ENCODE assay signal across 7 cellular contexts in genomic region chr14:99035268-99035667, GRCh38.
DNase-seq lines count a peak whose midpoint lies in the region; ATAC-seq and TF ChIP-seq lines count a peak whose summit lies in the region.

No MANE protein-coding gene starts in this region.

- H3K9me3 ChIP-seq in mammary epithelial cell (replicated peaks; ENCODE audit: insufficient read depth, low read length) (no peaks in the 10 kb centered on the region), left lung (no peaks in the 10 kb centered on the region), thoracic aorta (no peaks in the 10 kb centered on the region)

- BruUV-seq in mammary epithelial cell (replicated peaks; lab: Mats Ljungman, UMichigan), result no TSS peak

- no peak overlapping the region for H3K9ac ChIP-seq in mammary epithelial cell (ENCODE audit: insufficient read depth, low read length)

- dilution Hi-C loops in mammary epithelial cell (cut with HindIII; ENCODE audit: low sequenced_read_pairs), result no loop called here

- H3K4me3 ChIP-seq in mammary epithelial cell (replicated peaks in 1 of 3; ENCODE audit: insufficient read depth in 1 of 3, low read depth in 2 of 3, low read length in 3 of 3) (no peak overlapping the region), left lung (peak overlapping the region in 1 of 2 donors; percentile 34), thoracic aorta (peak overlapping the region; percentile 67)

- no peaks in the 10 kb centered on the region for H4K20me1 ChIP-seq in mammary epithelial cell (ENCODE audit: insufficient read depth, low read length)

- intact Hi-C loops in mammary epithelial cell (cut with micrococcal nuclease), result loop anchor here (5.0 kb wide), 1 partner anchor 83 kb away; no protein-coding TSS in a partner anchor
- intact Hi-C loops in left lung (cut with DNase I), result no loop called here

- H3K4me1 ChIP-seq in mammary epithelial cell (ENCODE audit: insufficient read depth, low read length), result peaks cover 19% of the 10 kb centered on the region
- H3K4me1 ChIP-seq in left lung, result peaks cover 5 to 27% of the 10 kb centered on the region in 2 donors
- H3K4me1 ChIP-seq in thoracic aorta (ENCODE audit: control insufficient read depth in 1 of 2, low read depth in 2 of 2), result peaks cover 15 to 36% of the 10 kb centered on the region in 2 donors

- WGBS in mammary epithelial cell (ENCODE audit: low coverage, missing lambda C conversion rate), result 80% methylated on average over 4 of the region's 4 CpGs

- no peaks in the 10 kb centered on the region for H3K79me2 ChIP-seq in mammary epithelial cell (ENCODE audit: insufficient read depth, low read length)

- in situ Hi-C loops in KBM-7 (cut with MboI; ENCODE audit: low pct_unique_long_range_greater_than_20kb, low sequenced_read_pairs) (no loop called here), mammary epithelial cell (cut with MboI; ENCODE audit: low sequenced_read_pairs in 2 of 2) (no loop called here)

- CTCF ChIA-PET in mammary epithelial cell (lab: Charles Lee; ENCODE audit: low non-redundant PET), result no interaction called here

- DNase-seq in KBM-7 (peak; percentile 26), mammary epithelial cell (peak; percentile 27), left lung (peak in 1 of 2 donors; percentile 66), thoracic aorta (ENCODE audit: low spot score) (no peak), NCI-H345 treated with DMSO at 0.1 percent for 48 hours (lab: John Stamatoyannopoulos, UW; ENCODE audit: unreplicated experiment) (no peak), glomerular visceral epithelial cell (ENCODE audit: extremely low spot score) (no peak)

- peak overlapping the region; percentile 63 for H3K27ac ChIP-seq in mammary epithelial cell (ENCODE audit: insufficient read depth, low read depth, low read length)
- peak overlapping the region; percentile 64 to 90 for H3K27ac ChIP-seq in left lung
- H3K27ac ChIP-seq in thoracic aorta, result peak overlapping the region; percentile 62 to 94

- peak overlapping the region; percentile 85 for H3K4me2 ChIP-seq in mammary epithelial cell (ENCODE audit: insufficient read depth, low read depth, low read length)

- TF ChIP-seq CTCF in mammary epithelial cell (conservative IDR thresholded peaks at IDR 0.05 in 1 of 2, IDR thresholded peaks at IDR 0.05 in 1 of 2; ENCODE audit: extremely low read depth in 1 of 2, insufficient read depth in 1 of 2, low read depth in 1 of 2, low read length in 2 of 2), result no peak
- no peak for TF ChIP-seq CTCF in left lung (IDR thresholded peaks at IDR 0.05)
- no peak for TF ChIP-seq CTCF in thoracic aorta (IDR thresholded peaks at IDR 0.05)

- peak overlapping the region; percentile 90 for H2AFZ ChIP-seq in mammary epithelial cell (ENCODE audit: low read depth, low read length)

- H3K27me3 ChIP-seq in mammary epithelial cell (ENCODE audit: insufficient read depth, low read length) (no peaks in the 10 kb centered on the region), left lung (peaks cover 0 to 18% of the 10 kb centered on the region in 2 donors), thoracic aorta (replicated peaks; ENCODE audit: insufficient read depth) (no peaks in the 10 kb centered on the region)

- H3K36me3 ChIP-seq in mammary epithelial cell (ENCODE audit: insufficient read depth, low read length) (no peaks in the 10 kb centered on the region), left lung (no peaks in the 10 kb centered on the region), thoracic aorta (no peaks in the 10 kb centered on the region)

- ATAC-seq in left lung (peak; percentile 64), thoracic aorta (ENCODE audit: insufficient number of reproducible peaks, low FRiP score, low read depth) (no peak), HG02885 (IDR thresholded peaks at IDR 0.05; ENCODE audit: poor library complexity, unreplicated experiment) (no peak)

Comparison
In these comparisons a context has a peak if more than half of its experiments do, and no peak if none do; other contexts are left out.
1. DNase-seq: peak in KBM-7 (single experiment) and mammary epithelial cell (single experiment); none in thoracic aorta (single experiment), NCI-H345 treated with DMSO at 0.1 percent for 48 hours (single experiment) and glomerular visceral epithelial cell (single experiment).
2. Peak in every context shown above with its lines, with median percentiles within 50 percentile points of each other: H3K27ac ChIP-seq.